Comparison of ENCODE assay signal across 8 cellular contexts in genomic region chr2:221896505-221897151, GRCh38.
DNase-seq lines count a peak whose midpoint lies in the region; ATAC-seq and TF ChIP-seq lines count a peak whose summit lies in the region.
"Had no signal": no experiment of that assay in that cellular context is flagged by ENCODE, and none has a peak within 500 bp of the region (broad histone marks: within the 10 kb centered on the region; RNA-seq: fewer than 3 reads in every experiment).

No MANE protein-coding gene starts in this region.

- H3K27me3 ChIP-seq in testis, result no peaks in the 10 kb centered on the region

- H3K36me3 Mint-ChIP-seq in chondrocyte (ENCODE audit: low read depth), result no peaks in the 10 kb centered on the region

- H3K4me3 ChIP-seq in testis, result no peak overlapping the region

- DNase-seq in NCI-H187 treated with DMSO at 0.1 percent for 48 hours (lab: John Stamatoyannopoulos, UW), result peak; percentile 34
- DNase-seq in chondrocyte (ENCODE audit: low spot score), result no peak
- peak; percentile 31 for DNase-seq in left kidney (ENCODE audit: low read depth, low spot score)
- DNase-seq in testis, result peak; percentile 60
- DNase-seq in dermis blood vessel endothelial cell, result no peak
- DNase-seq: activated naive CD8-positive, alpha-beta T cell treated with anti-CD3 and anti-CD28 coated beads, Interleukin-2, amount 50 U/mL, for 24 hours had no signal

- WGBS in testis, 2 donors, result 46 to 59% methylated on average over 10 of the region's 10 CpGs

- no peaks in the 10 kb centered on the region for H3K9me3 ChIP-seq in testis

- no peak for TF ChIP-seq CTCF in chondrocyte (IDR thresholded peaks at IDR 0.05)
- no peak for TF ChIP-seq CTCF in testis (IDR thresholded peaks at IDR 0.05)

- peak overlapping the region in 1 of 2 donors; percentile 48 for H3K27ac ChIP-seq in testis

- H3K27ac Mint-ChIP-seq in chondrocyte (ENCODE audit: unreplicated experiment), result peak overlapping the region; percentile 15
- H3K27ac Mint-ChIP-seq: activated naive CD8-positive, alpha-beta T cell treated with anti-CD3 and anti-CD28 coated beads, Interleukin-2, amount 50 U/mL, for 24 hours had no signal

- H3K4me1 ChIP-seq in testis, result peaks cover 9% of the 10 kb centered on the region

- ATAC-seq in GM21515 (IDR thresholded peaks at IDR 0.05; ENCODE audit: unreplicated experiment), result no peak
- no peak for ATAC-seq in GM19395 (IDR thresholded peaks at IDR 0.05; ENCODE audit: unreplicated experiment)
- ATAC-seq: activated naive CD8-positive, alpha-beta T cell treated with anti-CD3 and anti-CD28 coated beads, Interleukin-2, amount 50 U/mL, for 24 hours had no signal

- no peaks in the 10 kb centered on the region for H3K4me1 Mint-ChIP-seq in chondrocyte (ENCODE audit: low read depth)
- H3K4me1 Mint-ChIP-seq: activated naive CD8-positive, alpha-beta T cell treated with anti-CD3 and anti-CD28 coated beads, Interleukin-2, amount 50 U/mL, for 24 hours had no signal

- no peaks in the 10 kb centered on the region for H3K9me3 Mint-ChIP-seq in chondrocyte (ENCODE audit: low read depth)

- intact Hi-C loops in testis (cut with DNase I; ENCODE audit: low total_unique reads), result no loop called here

- H3K4me3 Mint-ChIP-seq in chondrocyte (ENCODE audit: unreplicated experiment), result no peak overlapping the region
- H3K4me3 Mint-ChIP-seq: activated naive CD8-positive, alpha-beta T cell treated with anti-CD3 and anti-CD28 coated beads, Interleukin-2, amount 50 U/mL, for 24 hours had no signal

- no peaks in the 10 kb centered on the region for H3K36me3 ChIP-seq in testis (ENCODE audit: low read depth, missing control alignments)

- no peak for TF ChIP-seq POLR2A in testis (IDR thresholded peaks at IDR 0.05)

- H3K27me3 Mint-ChIP-seq in chondrocyte (ENCODE audit: low read depth), result peaks cover 3% of the 10 kb centered on the region
- H3K27me3 Mint-ChIP-seq: activated naive CD8-positive, alpha-beta T cell treated with anti-CD3 and anti-CD28 coated beads, Interleukin-2, amount 50 U/mL, for 24 hours had no signal

Comparison
In these comparisons a context has a peak if more than half of its experiments do, and no peak if none do; other contexts are left out.
1. DNase-seq: peak in NCI-H187 treated with DMSO at 0.1 percent for 48 hours (single experiment), left kidney (single experiment) and testis (single experiment); none in chondrocyte (single experiment) and dermis blood vessel endothelial cell (single experiment).